Comparison of ENCODE assay signal across 1 cellular context in genomic region chr1:2248127-2248826, GRCh38.
TF ChIP-seq lines count a peak whose summit lies in the region.

No MANE protein-coding gene starts in this region.

TF ChIP-seq in endothelial cell of umbilical vein, 7 proteins besides CTCF, POLR2A, EP300 and RAD21:
- TF ChIP-seq, protein P1, sequence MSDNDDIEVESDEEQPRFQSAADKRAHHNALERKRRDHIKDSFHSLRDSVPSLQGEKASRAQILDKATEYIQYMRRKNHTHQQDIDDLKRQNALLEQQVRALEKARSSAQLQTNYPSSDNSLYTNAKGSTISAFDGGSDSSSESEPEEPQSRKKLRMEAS (IDR thresholded peaks at IDR 0.05; ENCODE audit: insufficient read depth, insufficient read length) = no peak
- TF ChIP-seq MYC (IDR thresholded peaks at IDR 0.05; ENCODE audit: low read depth, low read length) (no peak), FOS (IDR thresholded peaks at IDR 0.05; ENCODE audit: borderline replicate concordance, insufficient read depth, low read length) (no peak), POLR2AphosphoS5 (IDR thresholded peaks at IDR 0.05; ENCODE audit: insufficient read depth, low read depth, low read length) (no peak)
